In the genomic region with DNA sequence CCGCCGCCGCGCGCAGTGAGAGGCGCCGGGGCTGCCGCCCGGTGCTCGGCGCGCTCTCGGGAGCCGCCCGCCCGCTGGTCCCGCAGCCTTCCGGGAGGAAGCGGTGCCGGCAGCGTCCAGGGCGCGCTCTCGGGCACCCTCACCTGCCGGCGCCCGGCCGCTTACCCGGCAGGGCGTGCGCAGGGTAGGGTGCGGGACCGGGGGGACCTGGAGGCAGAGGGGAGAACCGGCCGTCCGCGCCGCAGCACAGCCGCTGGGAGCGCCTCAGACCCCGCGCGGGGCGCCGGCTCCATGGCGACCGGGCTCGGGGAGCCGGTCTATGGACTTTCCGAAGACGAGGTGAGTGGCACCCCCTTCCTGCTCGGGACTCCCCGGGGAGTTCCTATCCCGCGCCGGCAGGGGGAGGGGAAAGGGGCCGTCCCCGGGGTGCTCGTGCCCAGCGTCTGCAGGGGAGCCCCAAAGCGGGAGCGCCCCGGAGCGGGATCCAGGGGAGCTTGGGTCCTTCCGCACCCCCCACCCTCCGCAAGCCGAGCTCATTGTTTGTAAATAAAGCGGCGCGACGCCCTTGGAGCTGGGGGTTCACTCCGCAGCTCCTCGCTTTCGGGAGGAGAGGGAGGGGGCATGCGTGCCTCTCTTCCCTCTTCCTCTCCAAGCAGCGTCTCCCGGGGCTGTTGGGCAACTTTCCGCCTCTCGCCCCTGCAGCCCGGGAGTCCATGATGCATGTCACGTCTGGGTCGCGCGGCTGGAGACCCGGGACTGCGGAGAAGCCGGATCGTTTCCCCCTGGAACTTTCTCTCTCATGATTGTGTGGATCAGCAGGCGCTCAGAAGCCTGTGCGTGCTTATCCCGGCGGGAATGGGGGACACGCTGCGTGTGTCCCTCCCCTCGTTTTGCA, we compare ENCODE assay signal across 8 cellular contexts. TPM values are rescaled to one million over a fixed set of nuclear protein-coding genes. Genes with fewer than 3 reads are reported as not detected.
DNase-seq lines count a peak whose midpoint lies in the region; ATAC-seq and TF ChIP-seq lines count a peak whose summit lies in the region.

No MANE protein-coding gene starts in this region.

- CTCF ChIA-PET in CD4-positive, alpha-beta T cell (lab: Charles Lee), result no interaction called here

- peak overlapping the region; percentile 75 for H3K27ac Mint-ChIP-seq in CD4-positive, alpha-beta T cell
- H3K27ac Mint-ChIP-seq in activated naive CD4-positive, alpha-beta T cell treated with anti-CD3 and anti-CD28 coated beads, Interleukin-2, amount 50 U/mL, for 24 hours, result peak overlapping the region; percentile 79

- TF ChIP-seq CTCF in CD4-positive, alpha-beta T cell (IDR thresholded peaks at IDR 0.05), result peak; percentile 13
- TF ChIP-seq CTCF in heart right ventricle (IDR thresholded peaks at IDR 0.05), result peak in 1 of 9 donors; percentile 12

- intact Hi-C loops in CD4-positive, alpha-beta T cell (cut with DNase I, micrococcal nuclease), result loop anchor here (1.0 to 10.0 kb wide), 10 partner anchors 77 to 1098 kb away; partner anchors contain the start of gene NARS1 (in 1 of the 2)
- intact Hi-C loops in heart right ventricle (cut with DNase I) (loop anchor here in 9 of 10 donors (2.0 to 10.0 kb wide), 11 partner anchors 73 to 420 kb away; partner anchors contain the start of gene NARS1 (in 1 of the 9)), posterior vena cava (cut with DNase I) (loop anchor here (5.0 to 10.0 kb wide), 3 partner anchors 78 to 462 kb away; no protein-coding TSS in a partner anchor)

- peaks cover 33% of the 10 kb centered on the region for H3K4me1 Mint-ChIP-seq in CD4-positive, alpha-beta T cell (ENCODE audit: low read depth)
- peaks cover 25% of the 10 kb centered on the region for H3K4me1 Mint-ChIP-seq in activated naive CD4-positive, alpha-beta T cell treated with anti-CD3 and anti-CD28 coated beads, Interleukin-2, amount 50 U/mL, for 24 hours

- POLR2A ChIA-PET in CD4-positive, alpha-beta T cell (lab: Charles Lee), result no interaction called here

- H3K9me3 Mint-ChIP-seq in CD4-positive, alpha-beta T cell, result no peaks in the 10 kb centered on the region
- H3K9me3 Mint-ChIP-seq in activated naive CD4-positive, alpha-beta T cell treated with anti-CD3 and anti-CD28 coated beads, Interleukin-2, amount 50 U/mL, for 24 hours, result no peaks in the 10 kb centered on the region

- H3K27me3 Mint-ChIP-seq in CD4-positive, alpha-beta T cell, result peaks cover 19% of the 10 kb centered on the region
- H3K27me3 Mint-ChIP-seq in activated naive CD4-positive, alpha-beta T cell treated with anti-CD3 and anti-CD28 coated beads, Interleukin-2, amount 50 U/mL, for 24 hours, result peaks cover 2% of the 10 kb centered on the region

- H3K4me3 ChIP-seq in heart right ventricle, result peak overlapping the region; percentile 71 to 92 (median 86)

- no peaks in the 10 kb centered on the region for H3K27me3 ChIP-seq in CD4-positive, alpha-beta T cell (ENCODE audit: control insufficient read depth, insufficient read depth, low read length)
- peaks cover 0 to 27% (median 0%) of the 10 kb centered on the region in 7 donors for H3K27me3 ChIP-seq in heart right ventricle

- H3K4me3 Mint-ChIP-seq in CD4-positive, alpha-beta T cell, result peak overlapping the region; percentile 97
- H3K4me3 Mint-ChIP-seq in activated naive CD4-positive, alpha-beta T cell treated with anti-CD3 and anti-CD28 coated beads, Interleukin-2, amount 50 U/mL, for 24 hours, result peak overlapping the region; percentile 95

- peaks cover 4 to 30% (median 17%) of the 10 kb centered on the region in 9 donors for H3K4me1 ChIP-seq in heart right ventricle

- DNase-seq in CD4-positive, alpha-beta T cell, result peak in 8 of 10 experiments; percentile 6 to 47 (median 18)
- DNase-seq in RKO (ENCODE audit: low spot score) (peak; percentile 65), heart right ventricle (peak; percentile 5 to 45), posterior vena cava (ENCODE audit: low spot score) (peak; percentile 83), GDM1 (lab: John Stamatoyannopoulos, UW) (no peak)

- peak; percentile 20 for ATAC-seq in CD4-positive, alpha-beta T cell (ENCODE audit: poor library complexity)
- ATAC-seq in GM19328 (IDR thresholded peaks at IDR 0.05; ENCODE audit: unreplicated experiment), result peak; percentile 34
- peak; percentile 22 for ATAC-seq in HG03378 (IDR thresholded peaks at IDR 0.05; ENCODE audit: unreplicated experiment)
- ATAC-seq in heart right ventricle, result peak; percentile 10 to 53 (median 30)

- peaks cover 14% of the 10 kb centered on the region for H3K36me3 Mint-ChIP-seq in CD4-positive, alpha-beta T cell (ENCODE audit: low read depth)
- H3K36me3 Mint-ChIP-seq in activated naive CD4-positive, alpha-beta T cell treated with anti-CD3 and anti-CD28 coated beads, Interleukin-2, amount 50 U/mL, for 24 hours, result no peaks in the 10 kb centered on the region

- no peaks in the 10 kb centered on the region for H3K36me3 ChIP-seq in heart right ventricle

- H3K27ac ChIP-seq in CD4-positive, alpha-beta T cell (ENCODE audit: low read depth, low read length), result no peak overlapping the region
- peak overlapping the region in 9 of 10 donors; percentile 10 to 88 (median 66) for H3K27ac ChIP-seq in heart right ventricle

- H3K9me3 ChIP-seq in CD4-positive, alpha-beta T cell (ENCODE audit: control insufficient read depth, low read length), result no peaks in the 10 kb centered on the region
- no peaks in the 10 kb centered on the region for H3K9me3 ChIP-seq in heart right ventricle

- WGBS in heart right ventricle, 2 donors, result 0% methylated on average over 92 to 95 of the region's 95 CpGs

RNA-seq across cellular contexts. Expression of gene NEDD4L, which starts 0.6 kb away (rescaled TPM):
- 10 to 100 TPM; 11.2 to 13.7 TPM for total RNA-seq in CD4-positive, alpha-beta T cell
- total RNA-seq in heart right ventricle (10 to 100 TPM; 37.1 to 67.1 (median 50.2) TPM), posterior vena cava (10 to 100 TPM; 11.3 to 14.9 TPM)
- polyA plus RNA-seq in heart right ventricle, result 10 to 100 TPM in 1 of 2 donors, 1 to 10 TPM in 1; 9.6 to 13.5 TPM
